35 cellular contexts compared by ENCODE assay signal in genomic region chr9:137558127-137558526, GRCh38.
"Had no signal": no experiment of that assay in that cellular context is flagged by ENCODE, and none has a peak within 500 bp of the region (broad histone marks: within the 10 kb centered on the region; RNA-seq: fewer than 3 reads in every experiment).

No MANE protein-coding gene starts in this region.

- H3K27me3 ChIP-seq: MG63 had no signal

- H3K4me3 ChIP-seq: MG63 had no signal

- DNase-seq: Karpas-422, Kasumi-1, KG1, MG63, MM.1S, MV-4-11, NCI-H1048, NCI-H1092, NCI-H1092 treated with DMSO at 0.1 percent for 48 hours, NCI-H1105, NCI-H1105 treated with DMSO at 0.1 percent for 48 hours, NCI-H1417, NCI-H1417 treated with DMSO at 0.1 percent for 48 hours, NCI-H1436, NCI-H1436 treated with DMSO at 0.1 percent for 48 hours, NCI-H146, NCI-H1694, NCI-H1694 treated with DMSO at 0.1 percent for 48 hours, NCI-H187, NCI-H187 treated with DMSO at 0.1 percent for 48 hours, NCI-H1930, NCI-H2029, NCI-H2029 treated with DMSO at 0.1 percent for 48 hours, NCI-H2081, NCI-H2081 treated with DMSO at 0.1 percent for 48 hours, NCI-H2107, NCI-H2171, NCI-H2171 treated with DMSO at 0.1 percent for 48 hours, NCI-H2227 treated with DMSO at 0.1 percent for 48 hours, NCI-H226, NCI-H345, NCI-H446, NCI-H446 treated with DMSO at 0.1 percent for 48 hours, NCI-H510A had no signal

- H3K9me3 ChIP-seq: MG63 had no signal

- H3K27ac ChIP-seq: KMS-11 had no signal
